ENCODE assay signal across 1 cellular context in the genomic region with DNA sequence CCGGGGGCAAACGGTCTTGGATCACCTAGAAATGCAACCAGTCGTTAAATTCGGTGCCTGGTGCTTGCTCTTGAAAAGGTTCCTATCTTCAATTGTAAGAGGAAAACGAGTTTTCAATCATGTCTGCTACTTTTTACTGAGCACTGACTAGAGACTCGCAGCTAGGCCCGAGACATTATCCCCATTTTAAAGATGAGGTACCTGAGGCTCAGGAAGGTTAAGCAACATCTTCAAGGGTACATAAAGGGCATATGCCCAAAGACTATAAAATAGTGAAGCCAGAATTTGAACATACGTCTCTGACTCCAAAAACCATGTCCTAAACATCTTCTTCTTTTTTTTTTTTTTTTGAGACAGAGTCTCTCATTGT.
TF ChIP-seq lines count a peak whose summit lies in the region.

No MANE protein-coding gene starts in this region.

TF ChIP-seq in K562, 482 proteins besides CTCF, POLR2A, EP300 and RAD21 (continued from another document):
- TF ChIP-seq, protein P1, sequence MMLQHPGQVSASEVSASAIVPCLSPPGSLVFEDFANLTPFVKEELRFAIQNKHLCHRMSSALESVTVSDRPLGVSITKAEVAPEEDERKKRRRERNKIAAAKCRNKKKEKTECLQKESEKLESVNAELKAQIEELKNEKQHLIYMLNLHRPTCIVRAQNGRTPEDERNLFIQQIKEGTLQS (IDR thresholded peaks at IDR 0.05): 0 out of 2 replicates have a peak, but pooled peaks have one; percentile 1
- TF ChIP-seq, protein P1 (CRISPR knock-in tag; conservative IDR thresholded peaks at IDR 0.05): no peak
- no peak for TF ChIP-seq GABPB1 (CRISPR knock-in tag; IDR thresholded peaks at IDR 0.05)
- peak; percentile 24 for TF ChIP-seq RBM25 (IDR thresholded peaks at IDR 0.05; ENCODE audit: low read depth, low read length, severe bottlenecking)
- no peak for TF ChIP-seq PPARD (CRISPR knock-in tag; IDR thresholded peaks at IDR 0.05)
- TF ChIP-seq SNRNP70 (optimal IDR thresholded peaks at IDR 0.05; ENCODE audit: low read depth, low read length): no peak
- peak; percentile 39 for TF ChIP-seq ZFX (CRISPR knock-in tag; IDR thresholded peaks at IDR 0.05)
- no peak for TF ChIP-seq SIX5 (IDR thresholded peaks at IDR 0.05; ENCODE audit: borderline replicate concordance in 1 of 2, insufficient read depth in 1 of 2, low read depth in 1 of 2, low read length in 2 of 2)
- TF ChIP-seq BCOR (IDR thresholded peaks at IDR 0.05): peak; percentile 56; the same call in 1 of the 2 replicates
- peak; percentile 1; the same call in 1 of the 2 replicates for TF ChIP-seq ARID1B (IDR thresholded peaks at IDR 0.05)
- 0 out of 2 replicates have a peak, but pooled peaks have one; percentile 1 for TF ChIP-seq MAFG (tag; conservative IDR thresholded peaks at IDR 0.05)
TF ChIP-seq in K562: peak in this region for 7.
